Comparison of ENCODE assay signal across 12 cellular contexts in the genomic region with DNA sequence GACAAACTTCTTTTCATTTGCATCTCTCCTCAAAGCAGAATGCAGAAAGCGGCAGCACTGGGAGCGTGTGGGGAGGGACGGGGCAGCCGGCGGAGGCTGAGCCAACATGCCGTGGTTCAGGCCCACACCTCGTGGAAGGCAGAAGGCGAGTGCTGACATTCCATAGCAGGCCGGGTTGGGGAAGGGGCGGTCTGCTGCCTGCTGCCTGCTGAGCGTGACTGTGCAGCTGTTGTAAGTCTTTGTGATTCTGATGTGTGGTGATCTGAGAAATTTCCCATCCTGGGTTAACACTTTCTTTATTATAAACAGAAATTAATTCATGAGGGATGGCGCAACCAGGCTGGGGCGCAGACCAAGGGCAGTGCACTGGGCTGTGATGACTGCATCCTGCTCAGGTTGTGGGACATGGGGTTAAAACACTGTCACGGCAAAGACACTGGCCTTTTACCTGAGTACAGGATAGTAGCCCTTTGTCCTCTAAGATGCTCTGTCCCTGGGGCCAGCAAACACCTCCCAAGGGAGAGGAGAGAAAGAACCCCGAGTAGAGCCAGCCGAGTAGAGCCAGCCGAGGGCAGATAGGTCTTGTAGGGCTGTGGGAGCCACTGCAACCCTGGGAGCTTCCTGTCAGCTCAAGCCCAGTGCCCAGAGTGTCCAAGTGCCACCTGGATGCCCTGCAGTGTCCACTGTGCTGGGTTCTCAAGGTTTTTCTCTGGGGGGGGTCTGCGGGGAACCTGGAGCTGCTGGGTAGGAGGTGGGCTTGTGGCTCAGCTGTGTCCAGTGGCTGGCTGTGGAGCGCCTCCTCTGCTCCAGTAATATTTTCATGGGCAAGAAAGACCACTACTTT. TPM values are rescaled to one million over a fixed set of nuclear protein-coding genes. Genes with fewer than 3 reads are reported as not detected.
DNase-seq lines count a peak whose midpoint lies in the region; ATAC-seq and FAIRE-seq lines count a peak whose summit lies in the region.
"Had no signal": no experiment of that assay in that cellular context is flagged by ENCODE, and none has a peak within 500 bp of the region (broad histone marks: within the 10 kb centered on the region; RNA-seq: fewer than 3 reads in every experiment).

No MANE protein-coding gene starts in this region.

- WGBS in small intestine, 3 donors, result 60 to 66% (median 60%) methylated on average over 19 of the region's 19 CpGs

- H3K4me1 ChIP-seq in small intestine (ENCODE audit: control insufficient read depth in 2 of 2, insufficient read depth in 1 of 2, low read depth in 1 of 2, low read length in 1 of 2), result peaks cover 7% of the 10 kb centered on the region in 2 donors
- no peaks in the 10 kb centered on the region for H3K4me1 ChIP-seq in CD4-positive, alpha-beta memory T cell (ENCODE audit: insufficient read depth, low read length)

- no peak overlapping the region for H3K4me3 Mint-ChIP-seq in CD4-positive, alpha-beta memory T cell
- H3K4me3 Mint-ChIP-seq: activated naive CD8-positive, alpha-beta T cell treated with anti-CD3 and anti-CD28 coated beads, Interleukin-2, amount 10 ng/mL, durations not matched to agents 7 days and 5 days had no signal

- H3K36me3 Mint-ChIP-seq in CD4-positive, alpha-beta memory T cell, result peaks cover 6 to 7% of the 10 kb centered on the region in 2 donors

- FAIRE-seq in small intestine (lab: Jason Lieb, UNC), result no peak
- FAIRE-seq: A204.1 had no signal

- no peaks in the 10 kb centered on the region for H3K9me3 ChIP-seq in small intestine (ENCODE audit: control insufficient read depth, low read depth)
- H3K9me3 ChIP-seq in CD4-positive, alpha-beta memory T cell (ENCODE audit: control insufficient read depth in 1 of 2, low read length in 2 of 2), result no peaks in the 10 kb centered on the region
- H3K9me3 ChIP-seq: tibial artery had no signal

- H3K9me3 Mint-ChIP-seq in CD4-positive, alpha-beta memory T cell, result no peaks in the 10 kb centered on the region
- H3K9me3 Mint-ChIP-seq: activated naive CD8-positive, alpha-beta T cell treated with anti-CD3 and anti-CD28 coated beads, Interleukin-2, amount 10 ng/mL, durations not matched to agents 7 days and 5 days had no signal

- CTCF ChIA-PET in CD4-positive, alpha-beta memory T cell (lab: Charles Lee; ENCODE audit: partially characterized antibody), result interaction anchor here (1.0 kb wide), 1 partner anchor 10 kb away, joined by 3 read pairs; no protein-coding TSS in a partner anchor

- no peak for ATAC-seq in GM21737 (IDR thresholded peaks at IDR 0.05; ENCODE audit: unreplicated experiment)

- POLR2A ChIA-PET in CD4-positive, alpha-beta memory T cell (lab: Charles Lee; ENCODE audit: partially characterized antibody), result no interaction called here

- peak overlapping the region; percentile 87 to 88 for H3K27ac ChIP-seq in small intestine (ENCODE audit: low read depth in 1 of 2, low read length in 1 of 2)
- no peak overlapping the region for H3K27ac ChIP-seq in CD4-positive, alpha-beta memory T cell (ENCODE audit: low read depth, low read length)
- H3K27ac ChIP-seq: tibial artery had no signal

- no peaks in the 10 kb centered on the region for H3K27me3 ChIP-seq in small intestine (ENCODE audit: control insufficient read depth in 2 of 2, insufficient read depth in 2 of 2, low read length in 2 of 2)
- H3K27me3 ChIP-seq in CD4-positive, alpha-beta memory T cell (ENCODE audit: insufficient read depth, low read length), result no peaks in the 10 kb centered on the region
- H3K27me3 ChIP-seq: tibial artery had no signal

- peak; percentile 30 for DNase-seq in NCI-H146 (lab: John Stamatoyannopoulos, UW)
- no peak for DNase-seq in NCI-H146 treated with DMSO at 0.1 percent for 48 hours (lab: John Stamatoyannopoulos, UW; ENCODE audit: unreplicated experiment)
- DNase-seq in SW480 (ENCODE audit: low spot score), result peak; percentile 21
- DNase-seq in kidney tubule cell (ENCODE audit: low spot score), result peak; percentile 23
- DNase-seq in small intestine, result peak; percentile 64
- no peak for DNase-seq in CD4-positive, alpha-beta memory T cell
- no peak for DNase-seq in KBM-7
- DNase-seq: activated naive CD8-positive, alpha-beta T cell treated with anti-CD3 and anti-CD28 coated beads, Interleukin-2, amount 10 ng/mL, durations not matched to agents 7 days and 5 days; stimulated activated CD4-positive, alpha-beta T cell treated with anti-CD3 and anti-CD28 coated beads, Interleukin-12 subunit alpha, Interleukin-12 subunit beta, amount 100 ng/mL, for 4 hours had no signal

- intact Hi-C loops in CD4-positive, alpha-beta memory T cell (cut with micrococcal nuclease), result no loop called here

- H3K27me3 Mint-ChIP-seq in CD4-positive, alpha-beta memory T cell, result no peaks in the 10 kb centered on the region
- H3K27me3 Mint-ChIP-seq: activated naive CD8-positive, alpha-beta T cell treated with anti-CD3 and anti-CD28 coated beads, Interleukin-2, amount 10 ng/mL, durations not matched to agents 7 days and 5 days had no signal

- H3K27ac Mint-ChIP-seq in CD4-positive, alpha-beta memory T cell, result peak overlapping the region in 1 of 7 donors; percentile 37
- H3K27ac Mint-ChIP-seq: activated naive CD8-positive, alpha-beta T cell treated with anti-CD3 and anti-CD28 coated beads, Interleukin-2, amount 10 ng/mL, durations not matched to agents 7 days and 5 days had no signal

- no peaks in the 10 kb centered on the region for H3K4me1 Mint-ChIP-seq in CD4-positive, alpha-beta memory T cell
- H3K4me1 Mint-ChIP-seq: activated naive CD8-positive, alpha-beta T cell treated with anti-CD3 and anti-CD28 coated beads, Interleukin-2, amount 10 ng/mL, durations not matched to agents 7 days and 5 days had no signal

- peaks cover 0 to 2% of the 10 kb centered on the region in 2 donors for H3K36me3 ChIP-seq in small intestine (ENCODE audit: control insufficient read depth in 2 of 2, insufficient read depth in 2 of 2, low read length in 2 of 2)
- peaks cover 8% of the 10 kb centered on the region for H3K36me3 ChIP-seq in CD4-positive, alpha-beta memory T cell (ENCODE audit: insufficient read depth, low read length)

- in situ Hi-C loops in KBM-7 (cut with MboI; ENCODE audit: low pct_unique_long_range_greater_than_20kb, low sequenced_read_pairs), result no loop called here

- H3K4me3 ChIP-seq in small intestine (ENCODE audit: low read depth in 1 of 2, low read length in 2 of 2), result no peak overlapping the region
- H3K4me3 ChIP-seq in CD4-positive, alpha-beta memory T cell (ENCODE audit: low read length in 2 of 2), result no peak overlapping the region
- H3K4me3 ChIP-seq: tibial artery had no signal

RNA-seq across cellular contexts. Expression of gene DNASE1, which starts 8.8 kb away (rescaled TPM):
- polyA plus RNA-seq in small intestine, result 100 to 1,000 TPM in 2 of 3 donors, 10 to 100 TPM in 1; 75.4 to 290 (median 249) TPM
- total RNA-seq in CD4-positive, alpha-beta memory T cell, result 10 to 100 TPM; 51.2 to 59.9 TPM
- polyA plus RNA-seq in CD4-positive, alpha-beta memory T cell, result 1 to 10 TPM in 1 of 2 donors, not detected in 1; 7.7 TPM

RNA-seq across cellular contexts. Expression of gene SLX4, which starts 34.3 kb away (rescaled TPM):
- 1 to 10 TPM; 1.1 to 3.0 (median 2.5) TPM for polyA plus RNA-seq in small intestine
- total RNA-seq in CD4-positive, alpha-beta memory T cell, result 1 to 10 TPM; 5.7 to 6.7 TPM
- under 1 TPM in 1 of 2 donors, not detected in 1; 0.87 TPM for polyA plus RNA-seq in CD4-positive, alpha-beta memory T cell

Comparison
In these comparisons a context has a peak if more than half of its experiments do, and no peak if none do; other contexts are left out.
1. DNase-seq: peak in NCI-H146 (single experiment), SW480 (single experiment), kidney tubule cell (single experiment) and small intestine (single experiment); none in NCI-H146 treated with DMSO at 0.1 percent for 48 hours (single experiment), CD4-positive, alpha-beta memory T cell (0 of 5) and KBM-7 (single experiment).
2. RNA of gene DNASE1, which starts 8.8 kb away (polyA plus RNA-seq): 75.4 to 290 TPM in small intestine; 7.7 TPM in CD4-positive, alpha-beta memory T cell; every median in the first group is over 4 times any median in the second.